ENCODE assay signal across 13 cellular contexts in the genomic region with DNA sequence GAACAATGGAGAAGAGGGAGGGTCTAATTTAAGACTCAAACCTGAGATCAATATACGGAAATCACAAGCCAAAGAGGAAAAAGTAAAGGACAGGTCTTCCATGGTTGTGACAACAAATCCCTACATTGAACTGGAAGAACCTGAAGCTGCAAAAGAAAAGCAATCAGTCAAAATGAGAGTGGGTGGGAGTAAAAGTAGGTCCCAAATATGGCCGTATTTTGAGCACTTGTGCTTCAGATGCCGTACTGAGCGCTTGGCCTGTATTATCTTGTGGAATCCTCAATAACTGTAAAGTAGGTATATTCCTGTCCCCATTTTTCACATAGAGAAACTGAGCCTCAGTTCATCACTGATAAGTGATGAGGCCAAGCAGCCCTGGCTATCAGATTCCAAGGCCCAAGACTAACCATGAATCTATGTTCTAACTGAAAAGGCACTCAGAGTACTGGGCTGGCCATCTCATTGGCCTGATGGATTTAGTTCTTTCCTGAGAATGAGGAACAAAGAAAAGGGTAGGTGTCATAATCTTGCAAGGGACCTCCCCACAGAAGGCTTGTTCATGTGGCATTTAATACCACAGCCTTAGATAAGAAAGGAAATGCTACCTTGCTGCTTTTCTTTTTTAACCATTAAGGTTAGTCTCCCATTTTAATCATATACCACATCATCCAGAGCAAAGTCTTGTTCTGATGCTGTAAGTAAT. TPM values are rescaled to one million over a fixed set of nuclear protein-coding genes. Genes with fewer than 3 reads are reported as not detected.
DNase-seq lines count a peak whose midpoint lies in the region; ATAC-seq, FAIRE-seq and TF ChIP-seq lines count a peak whose summit lies in the region.
"Had no signal": no experiment of that assay in that cellular context is flagged by ENCODE, and none has a peak within 500 bp of the region (broad histone marks: within the 10 kb centered on the region; RNA-seq: fewer than 3 reads in every experiment).

No MANE protein-coding gene starts in this region.

- H3K4me3 Mint-ChIP-seq in activated naive CD4-positive, alpha-beta T cell treated with anti-CD3 and anti-CD28 coated beads, Interleukin-2, amount 10 ng/mL, durations not matched to agents 7 days and 5 days = no peak overlapping the region
- H3K4me3 Mint-ChIP-seq: IgD-negative memory B cell had no signal

- WGBS in ovary, 3 donors = 92 to 95% (median 94%) methylated on average over 4 of the region's 4 CpGs

- no peak overlapping the region for H3K27ac Mint-ChIP-seq in activated naive CD4-positive, alpha-beta T cell treated with anti-CD3 and anti-CD28 coated beads, Interleukin-2, amount 50 U/mL, for 72 hours
- H3K27ac Mint-ChIP-seq in activated naive CD4-positive, alpha-beta T cell treated with anti-CD3 and anti-CD28 coated beads, Interleukin-2, amount 10 ng/mL, durations not matched to agents 7 days and 5 days = no peak overlapping the region
- H3K27ac Mint-ChIP-seq: activated T-helper 2 cell treated with anti-CD3 and anti-CD28 coated beads, Interferon-gamma antibody, Interleukin-2, Interleukin-4, amounts not matched to agents 10 μg/mL and 5 μg/mL and 100 μg/mL, durations not matched to agents 14 hours and 24 hours and 36 hours; IgD-negative memory B cell had no signal

- H3K4me1 ChIP-seq in ovary (ENCODE audit: insufficient read depth) (no peaks in the 10 kb centered on the region), tibial artery (no peaks in the 10 kb centered on the region)

- H3K36me3 ChIP-seq in ovary (no peaks in the 10 kb centered on the region), tibial artery (no peaks in the 10 kb centered on the region)

- ATAC-seq in activated naive CD4-positive, alpha-beta T cell treated with anti-CD3 and anti-CD28 coated beads, Interleukin-2, amount 50 U/mL, for 72 hours = peak; percentile 35 to 64
- ATAC-seq in HG02571 (IDR thresholded peaks at IDR 0.05; ENCODE audit: unreplicated experiment) = peak; percentile 93
- ATAC-seq in HG03439 (IDR thresholded peaks at IDR 0.05; ENCODE audit: unreplicated experiment) = peak; percentile 80
- ATAC-seq: left lobe of liver had no signal

- TF ChIP-seq CTCF in ovary (IDR thresholded peaks at IDR 0.05) (no peak), tibial artery (IDR thresholded peaks at IDR 0.05) (no peak)

- FAIRE-seq in GM12892 (lab: Jason Lieb, UNC) = no peak

- intact Hi-C loops in ovary (cut with DNase I) = no loop called here
- intact Hi-C loops in tibial artery (cut with DNase I; ENCODE audit: low total_unique reads) = no loop called here

- H3K27me3 ChIP-seq in ovary (no peaks in the 10 kb centered on the region), tibial artery (no peaks in the 10 kb centered on the region)

- H3K9me3 ChIP-seq in ovary = no peaks in the 10 kb centered on the region
- H3K9me3 ChIP-seq in tibial artery = no peaks in the 10 kb centered on the region

- H3K4me3 ChIP-seq in ovary (no peak overlapping the region), tibial artery (no peak overlapping the region)

- H3K27ac ChIP-seq in ovary = no peak overlapping the region
- H3K27ac ChIP-seq in tibial artery = no peak overlapping the region
- H3K27ac ChIP-seq: RWPE1 had no signal

- H3K27me3 Mint-ChIP-seq in activated naive CD4-positive, alpha-beta T cell treated with anti-CD3 and anti-CD28 coated beads, Interleukin-2, amount 10 ng/mL, durations not matched to agents 7 days and 5 days = no peaks in the 10 kb centered on the region
- H3K27me3 Mint-ChIP-seq: IgD-negative memory B cell had no signal

- CTCF ChIA-PET in activated naive CD4-positive, alpha-beta T cell treated with anti-CD3 and anti-CD28 coated beads, Interleukin-2, amount 10 ng/mL, durations not matched to agents 7 days and 5 days (lab: Charles Lee) = no interaction called here

- TF ChIP-seq POLR2A in ovary (IDR thresholded peaks at IDR 0.05) (no peak), GM12892 (IDR thresholded peaks at IDR 0.05; ENCODE audit: low read depth, low read length) (no peak)

- no peaks in the 10 kb centered on the region for H3K4me1 Mint-ChIP-seq in activated naive CD4-positive, alpha-beta T cell treated with anti-CD3 and anti-CD28 coated beads, Interleukin-2, amount 10 ng/mL, durations not matched to agents 7 days and 5 days

- no peak for TF ChIP-seq EP300 in ovary (IDR thresholded peaks at IDR 0.05)

- no peak for DNase-seq in activated naive CD4-positive, alpha-beta T cell treated with anti-CD3 and anti-CD28 coated beads, Interleukin-2, amount 50 U/mL, for 72 hours (ENCODE audit: low spot score in 2 of 2)
- DNase-seq in activated naive CD4-positive, alpha-beta T cell treated with anti-CD3 and anti-CD28 coated beads, Interleukin-2, amount 10 ng/mL, durations not matched to agents 7 days and 5 days = no peak
- DNase-seq in ovary (no peak), NCI-H2107 (lab: John Stamatoyannopoulos, UW) (no peak), tibial artery (no peak), GM12892 (ENCODE audit: insufficient read length) (no peak)
- DNase-seq: stimulated activated CD4-positive, alpha-beta T cell treated with anti-CD3 and anti-CD28 coated beads, Interleukin-1b, Interleukin-23, amount 100 ng/mL, for 48 hours had no signal

- H3K9me3 Mint-ChIP-seq in activated naive CD4-positive, alpha-beta T cell treated with anti-CD3 and anti-CD28 coated beads, Interleukin-2, amount 50 U/mL, for 72 hours = no peaks in the 10 kb centered on the region
- H3K9me3 Mint-ChIP-seq in activated naive CD4-positive, alpha-beta T cell treated with anti-CD3 and anti-CD28 coated beads, Interleukin-2, amount 10 ng/mL, durations not matched to agents 7 days and 5 days = no peaks in the 10 kb centered on the region
- H3K9me3 Mint-ChIP-seq: activated T-helper 2 cell treated with anti-CD3 and anti-CD28 coated beads, Interferon-gamma antibody, Interleukin-2, Interleukin-4, amounts not matched to agents 10 μg/mL and 5 μg/mL and 100 μg/mL, durations not matched to agents 14 hours and 24 hours and 36 hours; IgD-negative memory B cell had no signal

- no peaks in the 10 kb centered on the region for H3K36me3 Mint-ChIP-seq in activated naive CD4-positive, alpha-beta T cell treated with anti-CD3 and anti-CD28 coated beads, Interleukin-2, amount 50 U/mL, for 72 hours
- H3K36me3 Mint-ChIP-seq in activated naive CD4-positive, alpha-beta T cell treated with anti-CD3 and anti-CD28 coated beads, Interleukin-2, amount 10 ng/mL, durations not matched to agents 7 days and 5 days = no peaks in the 10 kb centered on the region

RNA-seq across cellular contexts. Expression of a gene that starts 52.5 kb away (rescaled TPM):
- under 1 TPM; 0.16 to 0.45 TPM for total RNA-seq in activated naive CD4-positive, alpha-beta T cell treated with anti-CD3 and anti-CD28 coated beads, Interleukin-2, amount 50 U/mL, for 72 hours
- 10 to 100 TPM in 2 of 7 donors, 1 to 10 TPM in 5; 2.9 to 18.5 (median 7.4) TPM for total RNA-seq in ovary
- 10 to 100 TPM in 1 of 2 donors, 1 to 10 TPM in 1; 6.0 to 10.2 TPM for polyA plus RNA-seq in ovary
- not detected for polyA plus RNA-seq in GM12892 (2012; ENCODE audit: missing spikeins)
- total RNA-seq: activated T-helper 2 cell treated with anti-CD3 and anti-CD28 coated beads, Interferon-gamma antibody, Interleukin-2, Interleukin-4, amounts not matched to agents 10 μg/mL and 5 μg/mL and 100 μg/mL, durations not matched to agents 14 hours and 24 hours and 36 hours had no signal
